Comparison of ENCODE assay signal across 8 cellular contexts in the genomic region with DNA sequence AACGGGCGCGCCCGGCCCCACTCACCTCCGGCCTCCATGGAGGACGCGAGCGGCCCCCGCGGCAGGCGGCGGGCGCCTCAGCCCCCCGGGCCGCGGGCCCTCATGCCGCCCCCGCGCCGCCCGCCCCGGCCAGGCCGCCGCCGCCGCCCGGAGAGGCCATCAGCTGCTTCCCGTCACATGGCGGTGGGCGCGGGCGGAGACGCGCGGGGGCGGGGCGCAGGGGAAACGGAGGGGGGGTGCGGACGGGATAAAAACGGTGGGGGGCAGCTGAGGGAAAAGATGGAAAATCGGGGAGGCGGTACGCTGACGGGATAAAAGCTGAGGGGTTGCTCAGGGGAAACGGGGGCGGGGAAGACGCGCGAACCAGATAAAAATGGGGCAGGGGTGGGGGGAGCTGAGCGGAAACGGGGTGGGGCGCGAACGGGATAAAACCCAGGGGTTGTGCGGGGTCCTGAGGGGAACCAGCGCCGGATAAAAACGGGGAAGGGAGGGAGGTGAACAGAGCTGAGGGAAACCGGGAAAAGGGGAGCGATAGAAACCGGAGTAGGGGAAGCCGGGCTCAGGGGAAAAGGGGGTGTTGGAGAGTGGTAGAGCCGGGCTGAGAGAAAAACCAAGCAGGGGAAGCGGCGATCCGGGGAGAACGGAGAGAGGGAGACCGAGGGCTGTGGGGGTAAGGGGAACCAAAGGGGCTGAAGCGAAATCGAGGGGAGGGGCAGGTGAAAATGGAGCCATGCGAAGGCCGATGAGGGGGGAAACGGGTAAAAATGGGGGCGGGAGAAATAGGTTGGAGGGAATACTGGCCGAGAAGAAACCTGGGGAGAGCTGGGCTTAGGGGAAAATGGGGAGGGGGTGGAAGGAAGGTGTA. TPM values are rescaled to one million over a fixed set of nuclear protein-coding genes. Genes with fewer than 3 reads are reported as not detected.
A peak's percentile ranks its signal among the peaks of the same experiment; 100 is the strongest.
DNase-seq lines count a peak whose midpoint lies in the region; ATAC-seq, FAIRE-seq and TF ChIP-seq lines count a peak whose summit lies in the region.

Gene WSB2 (minus strand): TSS at position 169 of the 865 bp plus-strand sequence. CDS start 131 bp downstream, at position 38.

- no peak for TF ChIP-seq EP300 in A549 (IDR thresholded peaks at IDR 0.05)

- peak within 1 kb of the TSS; percentile 82 for H3K4me2 ChIP-seq in A549

- peak within 1 kb of the TSS; percentile 95 for H3K27ac Mint-ChIP-seq in T-helper 1 cell treated with Interleukin-12 subunit alpha and Interleukin-12 subunit beta and Interleukin-4 antibody, amounts not matched to agents 30 μg/mL and 1 μg/mL, for 36 hours

- FAIRE-seq in A549 (lab: Jason Lieb, UNC), result no peak

- H3K4me3 Mint-ChIP-seq in T-helper 1 cell treated with Interleukin-12 subunit alpha and Interleukin-12 subunit beta and Interleukin-4 antibody, amounts not matched to agents 30 μg/mL and 1 μg/mL, for 36 hours, result peak within 1 kb of the TSS; percentile 97

- H3K36me3 Mint-ChIP-seq in T-helper 1 cell treated with Interleukin-12 subunit alpha and Interleukin-12 subunit beta and Interleukin-4 antibody, amounts not matched to agents 30 μg/mL and 1 μg/mL, for 36 hours (ENCODE audit: low read depth), result peaks cover 14% of the 10 kb centered on the region

- peak; percentile 41 to 48 for ATAC-seq in A549
- ATAC-seq in GM18867 (IDR thresholded peaks at IDR 0.05; ENCODE audit: unreplicated experiment), result peak; percentile 63
- ATAC-seq in heart right ventricle, result peak; percentile 58 to 80 (median 76)

- TF ChIP-seq CTCF in A549 (IDR thresholded peaks at IDR 0.05) (no peak), heart right ventricle (IDR thresholded peaks at IDR 0.05) (no peak)

- DNase-seq in A549 (ENCODE audit: low read depth in 1 of 2, low spot score in 1 of 2), result peak; percentile 49 to 56
- DNase-seq in HuH-7 (ENCODE audit: low spot score), result peak; percentile 32
- peak in 54 of 56 donors; percentile 21 to 85 (median 64) for DNase-seq in amygdala (lab: John Stamatoyannopoulos, UW)
- DNase-seq in heart right ventricle, result peak; percentile 84 to 91
- peak; percentile 44 for DNase-seq in pons (ENCODE audit: low spot score)
- peak; percentile 86 for DNase-seq in ureter (ENCODE audit: low spot score)

- WGBS in A549 (ENCODE audit: missing lambda C conversion rate), result under 1% methylated on average over 19 of the region's 76 CpGs
- WGBS in heart right ventricle, 2 donors, result 1 to 2% methylated on average over 50 to 64 of the region's 76 CpGs

- peaks cover 0 to 6% (median 0%) of the 10 kb centered on the region in 9 donors for H3K36me3 ChIP-seq in heart right ventricle

- intact Hi-C loops in heart right ventricle (cut with DNase I), result loop anchor here in 7 of 10 donors (5.0 to 10.0 kb wide), 6 partner anchors 41 to 314 kb away; partner anchors contain the start of genes VSIG10 (in 6 of the 7), PEBP1 (in 4 of the 7), TAOK3 (in 2 of the 7) and RFC5 (in 1 of the 7)

- POLR2A ChIA-PET in A549 (lab: Yijun Ruan, JAX), result interaction anchor here (0.6 to 2.9 kb wide), 7 partner anchors 9 to 75 kb away, joined by 3 to 13 read pairs (median 5); partner anchors contain the start of genes PEBP1, RFC5 and VSIG10

- H3K4me3 ChIP-seq in A549, result peak within 1 kb of the TSS; percentile 87
- H3K4me3 ChIP-seq in heart right ventricle, result peak within 1 kb of the TSS; percentile 71 to 94 (median 84)

- TF ChIP-seq POLR2A in A549 (IDR thresholded peaks at IDR 0.05; ENCODE audit: low read length), result peak; percentile 49

- H3K27me3 ChIP-seq in heart right ventricle, result no peaks in the 10 kb centered on the region

- peak within 1 kb of the TSS; percentile 98 to 100 for H3K27ac ChIP-seq in A549
- H3K27ac ChIP-seq in heart right ventricle, result peak within 1 kb of the TSS; percentile 93 to 99 (median 98)

- peaks cover 50% of the 10 kb centered on the region for H3K4me1 Mint-ChIP-seq in T-helper 1 cell treated with Interleukin-12 subunit alpha and Interleukin-12 subunit beta and Interleukin-4 antibody, amounts not matched to agents 30 μg/mL and 1 μg/mL, for 36 hours (ENCODE audit: low read depth)

- H3K9me3 ChIP-seq in A549 (no peaks in the 10 kb centered on the region), heart right ventricle (no peaks in the 10 kb centered on the region)

- H3K27me3 Mint-ChIP-seq in T-helper 1 cell treated with Interleukin-12 subunit alpha and Interleukin-12 subunit beta and Interleukin-4 antibody, amounts not matched to agents 30 μg/mL and 1 μg/mL, for 36 hours (ENCODE audit: low read depth), result no peaks in the 10 kb centered on the region

- H3K4me1 ChIP-seq in A549 (peaks cover 51% of the 10 kb centered on the region), heart right ventricle (peaks cover 0 to 70% (median 35%) of the 10 kb centered on the region in 9 donors)

- no peak for TF ChIP-seq RAD21 in A549 (conservative IDR thresholded peaks at IDR 0.05 in 1 of 2, IDR thresholded peaks at IDR 0.05 in 1 of 2)

- no peaks in the 10 kb centered on the region for H3K9me3 Mint-ChIP-seq in T-helper 1 cell treated with Interleukin-12 subunit alpha and Interleukin-12 subunit beta and Interleukin-4 antibody, amounts not matched to agents 30 μg/mL and 1 μg/mL, for 36 hours

- CTCF ChIA-PET in A549 (lab: Yijun Ruan, JAX), result interaction anchor here (0.5 to 3.9 kb wide), 7 partner anchors 9 to 443 kb away, joined by 3 to 19 read pairs (median 4); no protein-coding TSS in a partner anchor

TF ChIP-seq in A549, 52 proteins besides CTCF, POLR2A, EP300 and RAD21:
- no peak for TF ChIP-seq HOXB13 (CRISPR knock-in tag; IDR thresholded peaks at IDR 0.05; ENCODE audit: low read depth)
- no peak for TF ChIP-seq HMGXB4 (CRISPR knock-in tag; IDR thresholded peaks at IDR 0.05; ENCODE audit: borderline replicate concordance)
- no peak for TF ChIP-seq MYC (IDR thresholded peaks at IDR 0.05; ENCODE audit: borderline replicate concordance, low read length)
- no peak for TF ChIP-seq EHF (CRISPR knock-in tag; IDR thresholded peaks at IDR 0.05)
- TF ChIP-seq, protein P1, sequence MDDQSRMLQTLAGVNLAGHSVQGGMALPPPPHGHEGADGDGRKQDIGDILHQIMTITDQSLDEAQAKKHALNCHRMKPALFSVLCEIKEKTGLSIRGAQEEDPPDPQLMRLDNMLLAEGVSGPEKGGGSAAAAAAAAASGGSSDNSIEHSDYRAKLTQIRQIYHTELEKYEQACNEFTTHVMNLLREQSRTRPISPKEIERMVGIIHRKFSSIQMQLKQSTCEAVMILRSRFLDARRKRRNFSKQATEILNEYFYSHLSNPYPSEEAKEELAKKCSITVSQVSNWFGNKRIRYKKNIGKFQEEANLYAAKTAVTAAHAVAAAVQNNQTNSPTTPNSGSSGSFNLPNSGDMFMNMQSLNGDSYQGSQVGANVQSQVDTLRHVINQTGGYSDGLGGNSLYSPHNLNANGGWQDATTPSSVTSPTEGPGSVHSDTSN (IDR thresholded peaks at IDR 0.05), result no peak
- TF ChIP-seq NPAS2 (CRISPR knock-in tag; IDR thresholded peaks at IDR 0.05; ENCODE audit: borderline replicate concordance), result no peak
- TF ChIP-seq KDM5A (IDR thresholded peaks at IDR 0.05), result no peak
- 0 out of 3 replicates have a peak, but pooled peaks have one; percentile 16 for TF ChIP-seq BCL3 (IDR thresholded peaks at IDR 0.05)
- peak; percentile 5; the same call in 1 of the 2 replicates for TF ChIP-seq GATA3 (IDR thresholded peaks at IDR 0.05; ENCODE audit: borderline replicate concordance)
- peak; percentile 30; the same call in 1 of the 2 replicates for TF ChIP-seq PHF8 (IDR thresholded peaks at IDR 0.05; ENCODE audit: borderline replicate concordance, low read depth)
- TF ChIP-seq BHLHE40 (IDR thresholded peaks at IDR 0.05; ENCODE audit: low read depth, low read length), result no peak
- TF ChIP-seq JUN (IDR thresholded peaks at IDR 0.05), result peak; percentile 23 to 70; a peak in 4 of 5 replicates
- TF ChIP-seq CEBPB (IDR thresholded peaks at IDR 0.05), result no peak
- TF ChIP-seq HOXB5 (CRISPR knock-in tag; IDR thresholded peaks at IDR 0.05), result no peak
- TF ChIP-seq MAX (IDR thresholded peaks at IDR 0.05), result peak; percentile 43
- no peak for TF ChIP-seq ZNF302 (CRISPR knock-in tag; IDR thresholded peaks at IDR 0.05)

RNA-seq across cellular contexts. Expression of gene WSB2, which starts in this region (rescaled TPM):
- polyA plus RNA-seq in A549 (2011; rRNA removed), result 93.5 and 121 TPM in 2 replicates
- polyA plus RNA-seq in A549 (2012; cell fraction: cytosol; rRNA removed), result 64.8 and 76.5 TPM in 2 replicates
- polyA plus RNA-seq in A549 (2012; cell fraction: nucleus; rRNA removed), result 27.8 and 39.1 TPM in 2 replicates
- polyA plus RNA-seq in A549 (2017; fragmentation: RNase III; extraction: RNeasy Plus Mini Kit Qiagen cat#74134 plus additional on column Dnase treatment), result 39.4 to 40.5 TPM (median 40.1 TPM) in 3 replicates
- polyA minus RNA-seq in A549 (2011; rRNA and poly(A)+ RNA removed), result 262 and 314 TPM in 2 replicates
- 100 to 1,000 TPM in 4 of 10 donors, 10 to 100 TPM in 6; 89.8 to 125 (median 98.2) TPM for total RNA-seq in heart right ventricle
- polyA plus RNA-seq in heart right ventricle, result 10 to 100 TPM; 52.2 to 83.1 TPM
- total RNA-seq in ureter, result 73.5 TPM

Comparison
In these comparisons a context has a peak if more than half of its experiments do, and no peak if none do; other contexts are left out.
1. Peak in every context shown above with its lines: DNase-seq, ATAC-seq, H3K4me3 ChIP-seq and H3K27ac ChIP-seq.
2. DNase-seq: peak in every context shown above with its lines; median percentile 88 in heart right ventricle; 86 in ureter; 64 in amygdala; 52 in A549; 44 in pons; 32 in HuH-7.